Comparison of ENCODE assay signal across 26 cellular contexts in genomic region chr2:164032995-164033394, GRCh38.
DNase-seq lines count a peak whose midpoint lies in the region; ATAC-seq and TF ChIP-seq lines count a peak whose summit lies in the region.
"Had no signal": no experiment of that assay in that cellular context is flagged by ENCODE, and none has a peak within 500 bp of the region (broad histone marks: within the 10 kb centered on the region; RNA-seq: fewer than 3 reads in every experiment).

No MANE protein-coding gene starts in this region.

- no peak overlapping the region for H3K27ac ChIP-seq in caudate nucleus (ENCODE audit: low read depth, low read length)
- H3K27ac ChIP-seq: body of pancreas, left lung, neutrophil, prostate gland, upper lobe of right lung, VCaP had no signal

- ATAC-seq in GM19351 (IDR thresholded peaks at IDR 0.05; ENCODE audit: unreplicated experiment) (peak; percentile 57), HG03097 (IDR thresholded peaks at IDR 0.05; ENCODE audit: low FRiP score, unreplicated experiment) (peak; percentile 86), GM19455 (IDR thresholded peaks at IDR 0.05; ENCODE audit: unreplicated experiment) (no peak)
- ATAC-seq: body of pancreas; left lung; sciatic nerve; stimulated activated effector memory CD8-positive, alpha-beta T cell treated with anti-CD3 and anti-CD28 coated beads, Interleukin-12 subunit alpha, Interleukin-12 subunit beta, amount 100 ng/mL, for 72 hours; upper lobe of right lung had no signal

- H3K36me3 ChIP-seq in Loucy (ENCODE audit: insufficient read depth, low read length), result no peaks in the 10 kb centered on the region
- H3K36me3 ChIP-seq: left lung, neutrophil, prostate gland, upper lobe of right lung had no signal

- peak overlapping the region; percentile 17 for H3K4me3 ChIP-seq in Loucy (ENCODE audit: low read length, poor library complexity, severe bottlenecking)
- H3K4me3 ChIP-seq: body of pancreas, left lung, prostate gland, upper lobe of right lung had no signal

- no peaks in the 10 kb centered on the region for H3K9me3 ChIP-seq in Loucy (ENCODE audit: insufficient read depth, low read depth, low read length)
- H3K9me3 ChIP-seq: body of pancreas, left lung, neutrophil, prostate gland, upper lobe of right lung had no signal

- H3K9ac ChIP-seq in Loucy (ENCODE audit: low read depth, low read length, poor library complexity, severe bottlenecking), result no peak overlapping the region

- H3K4me2 ChIP-seq in Loucy (ENCODE audit: low read depth, low read length, poor library complexity, severe bottlenecking), result peak overlapping the region; percentile 38

- DNase-seq in caudate nucleus (lab: John Stamatoyannopoulos, UW) (no peak), anterior cingulate cortex (lab: John Stamatoyannopoulos, UW) (no peak), NCI-H2107 (lab: John Stamatoyannopoulos, UW) (no peak)
- DNase-seq: activated CD4-positive, alpha-beta T cell treated with anti-CD3 and anti-CD28 coated beads for 4 hours; activated naive CD4-positive, alpha-beta T cell; activated T-cell treated with anti-CD3 and anti-CD28 coated beads, Interleukin-2, amount 50 U/mL, for 24 hours; body of pancreas; CD4-positive, alpha-beta T cell; left lung; mesendoderm; NCI-H1105 treated with DMSO at 0.1 percent for 48 hours; NCI-H1930; NCI-H526; stimulated activated CD4-positive, alpha-beta T cell treated with anti-CD3 and anti-CD28 coated beads, Interleukin-4, amount 100 ng/mL, for 24 hours; SW 1271; T-helper 9 cell; upper lobe of right lung had no signal

- H3K79me2 ChIP-seq in Loucy (ENCODE audit: insufficient read depth, low read length), result no peaks in the 10 kb centered on the region

- H2AFZ ChIP-seq in Loucy (ENCODE audit: low read length), result peak overlapping the region; percentile 89

- no peaks in the 10 kb centered on the region for H3K27me3 ChIP-seq in Loucy (ENCODE audit: insufficient read depth, low read length, poor library complexity, severe bottlenecking)
- H3K27me3 ChIP-seq: body of pancreas, left lung, neutrophil, upper lobe of right lung had no signal

- H3K4me1 ChIP-seq in Loucy (ENCODE audit: insufficient read depth, low read length, poor library complexity, severe bottlenecking), result peaks cover 8% of the 10 kb centered on the region
- H3K4me1 ChIP-seq: body of pancreas, left lung, prostate gland, upper lobe of right lung had no signal

- no peaks in the 10 kb centered on the region for H3K9me2 ChIP-seq in Loucy (replicated peaks; ENCODE audit: low read depth, low read length)

- H3F3A ChIP-seq in Loucy (ENCODE audit: low read depth), result no peaks in the 10 kb centered on the region

- no peak for TF ChIP-seq CTCF in Loucy (conservative IDR thresholded peaks at IDR 0.05; ENCODE audit: low read length)

- no peaks in the 10 kb centered on the region for H4K20me1 ChIP-seq in Loucy (ENCODE audit: insufficient read depth, low read length, poor library complexity, severe bottlenecking)
